Comparison of ENCODE assay signal across 8 cellular contexts in genomic region chr9:112037281-112038016, GRCh38.
A peak's percentile ranks its signal among the peaks of the same experiment; 100 is the strongest.
DNase-seq lines count a peak whose midpoint lies in the region; ATAC-seq, FAIRE-seq and TF ChIP-seq lines count a peak whose summit lies in the region.

No MANE protein-coding gene starts in this region.

- TF ChIP-seq CTCF in K562 (IDR thresholded peaks at IDR 0.05 in 2 of 3, conservative IDR thresholded peaks at IDR 0.05 in 1 of 3; ENCODE audit: insufficient read depth in 2 of 3, low read depth in 1 of 3, low read length in 3 of 3) = no peak

- DNase-seq in T-helper 1 cell (peak in 4 of 5 donors; percentile 38 to 95 (median 42)), K562 (ENCODE audit: extremely low read depth in 1 of 4, low spot score in 3 of 4) (no peak), globus pallidus (ENCODE audit: low spot score) (no peak), C1 segment of cervical spinal cord (lab: John Stamatoyannopoulos, UW) (no peak), dermis blood vessel endothelial cell (no peak)
- peak; percentile 29 for DNase-seq in stimulated activated CD4-positive, alpha-beta T cell treated with anti-CD3 and anti-CD28 coated beads, Interleukin-2, amount 100 ng/mL, for 4 hours (ENCODE audit: low read depth)

- no peaks in the 10 kb centered on the region for H3K9me3 ChIP-seq in K562 (replicated peaks; ENCODE audit: control insufficient read depth, insufficient read depth, low read depth, low read length)

- in situ Hi-C loops in K562 (cut with MboI) = no loop called here

- no TSS peak for BruUV-seq in K562 (replicated peaks; lab: Mats Ljungman, UMichigan)

- H2AFZ ChIP-seq in K562 (ENCODE audit: low read depth, low read length) = no peak overlapping the region

- POLR2A ChIA-PET in K562 (lab: Yijun Ruan, JAX) = no interaction called here

- H3K79me2 ChIP-seq in K562 (ENCODE audit: control insufficient read depth, insufficient read depth, low read length) = no peaks in the 10 kb centered on the region

- peaks cover 78% of the 10 kb centered on the region for H3K36me3 ChIP-seq in K562 (ENCODE audit: control insufficient read depth, insufficient read depth, low read length)

- 0 out of 3 replicates have a peak overlapping the region, but pooled peaks have one; percentile 29 for H3K27ac ChIP-seq in K562 (ENCODE audit: extremely low read depth, low read depth, low read length)

- TF ChIP-seq POLR2A in K562 (conservative IDR thresholded peaks at IDR 0.05) = no peak

- no peaks in the 10 kb centered on the region for H4K20me1 ChIP-seq in K562 (replicated peaks; ENCODE audit: control insufficient read depth, insufficient read depth, low read length)

- H3K4me2 ChIP-seq in K562 (ENCODE audit: insufficient read depth, low read length) = no peak overlapping the region

- no peak for FAIRE-seq in K562 (lab: Jason Lieb, UNC)

- CTCF ChIA-PET in K562 (lab: Yijun Ruan, JAX; ENCODE audit: low intra/inter-chr PET ratio) = interaction anchor here (0.5 kb wide), 1 partner anchor 382 kb away, joined by 3 read pairs; no protein-coding TSS in a partner anchor

- intact Hi-C loops in K562 (cut with micrococcal nuclease) = no loop called here

- no peak for TF ChIP-seq RAD21 in K562 (CRISPR knock-in tag; conservative IDR thresholded peaks at IDR 0.05 in 1 of 2, IDR thresholded peaks at IDR 0.05 in 1 of 2)

- H3K9ac ChIP-seq in K562 (ENCODE audit: insufficient read depth in 1 of 2, low read depth in 2 of 2, low read length in 2 of 2) = no peak overlapping the region

- ATAC-seq in GM18502 (IDR thresholded peaks at IDR 0.05; ENCODE audit: poor library complexity, unreplicated experiment) (peak; percentile 61), HG02973 (IDR thresholded peaks at IDR 0.05; ENCODE audit: unreplicated experiment) (peak; percentile 37), K562 (no peak)

- WGBS in K562 (ENCODE audit: insufficient coverage, low coverage, missing lambda C conversion rate) = 87% methylated on average over 2 of the region's 2 CpGs

- H3K9me1 ChIP-seq in K562 (ENCODE audit: control insufficient read depth, insufficient read depth, low read length) = no peaks in the 10 kb centered on the region

- no peak for TF ChIP-seq EP300 in K562 (IDR thresholded peaks at IDR 0.05; ENCODE audit: low read length)

- no peaks in the 10 kb centered on the region for H3K27me3 ChIP-seq in K562 (ENCODE audit: control insufficient read depth in 2 of 2, insufficient read depth in 2 of 2, low read length in 2 of 2)

- no peak overlapping the region for H3K4me3 ChIP-seq in K562

- peaks cover 7 to 11% of the 10 kb centered on the region in 2 experiments; a peak in 3 of 5 replicates for H3K4me1 ChIP-seq in K562 (replicated peaks in 1 of 2; ENCODE audit: control insufficient read depth in 2 of 2, insufficient read depth in 2 of 2, low read length in 2 of 2)

TF ChIP-seq in K562, 482 proteins besides CTCF, POLR2A, EP300 and RAD21:
- TF ChIP-seq ZKSCAN8 (CRISPR knock-in tag; IDR thresholded peaks at IDR 0.05) (no peak), HMGN3 (IDR thresholded peaks at IDR 0.05; ENCODE audit: borderline replicate concordance, extremely low read depth, insufficient read length, low read depth, low read length) (no peak), ZBTB26 (CRISPR knock-in tag; IDR thresholded peaks at IDR 0.05) (no peak), ZNF518B (CRISPR knock-in tag; IDR thresholded peaks at IDR 0.05) (no peak), ETS1 (conservative IDR thresholded peaks at IDR 0.05; ENCODE audit: control insufficient read depth, low read depth, low read length) (no peak), TAL1 (IDR thresholded peaks at IDR 0.05) (no peak), TOE1 (IDR thresholded peaks at IDR 0.05; ENCODE audit: borderline replicate concordance) (no peak), TOE1 (CRISPR knock-in tag; IDR thresholded peaks at IDR 0.05; ENCODE audit: borderline replicate concordance, low read depth) (no peak), GABPA (tag; conservative IDR thresholded peaks at IDR 0.05; ENCODE audit: low read depth) (no peak), ZBTB17 (CRISPR knock-in tag; IDR thresholded peaks at IDR 0.05) (no peak), LEF1 (IDR thresholded peaks at IDR 0.05) (no peak), TCF15 (CRISPR knock-in tag; IDR thresholded peaks at IDR 0.05) (no peak), YBX1 (IDR thresholded peaks at IDR 0.05) (no peak), ETV5 (CRISPR knock-in tag; IDR thresholded peaks at IDR 0.05; ENCODE audit: low read depth) (no peak)

Comparison
In these comparisons a context has a peak if more than half of its experiments do, and no peak if none do; other contexts are left out.
1. DNase-seq: peak in T-helper 1 cell (4 of 5) and stimulated activated CD4-positive, alpha-beta T cell treated with anti-CD3 and anti-CD28 coated beads, Interleukin-2, amount 100 ng/mL, for 4 hours (single experiment); none in K562 (0 of 4), globus pallidus (single experiment), C1 segment of cervical spinal cord (0 of 14) and dermis blood vessel endothelial cell (single experiment).